In genomic region chr1:11272842-11273594, GRCh38 we compare ENCODE assay signal across 1 cellular context.
TF ChIP-seq lines count a peak whose summit lies in the region.

Gene UBIAD1, plus strand, starts transcription at chr1:11273198. Its CDS starts 334 bp downstream, at chr1:11273532.

TF ChIP-seq in HEK293, 187 proteins besides CTCF, POLR2A, EP300 and RAD21 (continued from another document and continues in another):
- no peak for TF ChIP-seq REST (tag by site-specific recombination; IDR thresholded peaks at IDR 0.05)
- TF ChIP-seq ZBTB8A (tag by site-specific recombination; IDR thresholded peaks at IDR 0.05), result peak; percentile 94
- TF ChIP-seq ZNF423 (tag by site-specific recombination; IDR thresholded peaks at IDR 0.05), result no peak; the same call in 1 of the 2 replicates
- peak; percentile 56; the same call in 1 of the 2 replicates for TF ChIP-seq PRDM4 (tag by site-specific recombination; IDR thresholded peaks at IDR 0.05)
- no peak for TF ChIP-seq ZNF416 (tag by site-specific recombination; IDR thresholded peaks at IDR 0.05)
- no peak for TF ChIP-seq ZNF214 (tag by site-specific recombination; IDR thresholded peaks at IDR 0.05; ENCODE audit: borderline replicate concordance)
- TF ChIP-seq PRDM1 (tag by site-specific recombination; IDR thresholded peaks at IDR 0.05), result no peak
- no peak for TF ChIP-seq FEZF1 (tag by site-specific recombination; IDR thresholded peaks at IDR 0.05)
- TF ChIP-seq ZNF600 (tag by site-specific recombination; IDR thresholded peaks at IDR 0.05), result 0 out of 2 replicates have a peak, but pooled peaks have one; percentile 22
- no peak for TF ChIP-seq ZNF138 (tag by site-specific recombination; IDR thresholded peaks at IDR 0.05; ENCODE audit: borderline replicate concordance)
- no peak for TF ChIP-seq ELK4 (IDR thresholded peaks at IDR 0.05; ENCODE audit: borderline replicate concordance, low read depth, low read length)
- peak; percentile 72 for TF ChIP-seq ZNF24 (tag by site-specific recombination; IDR thresholded peaks at IDR 0.05)
- TF ChIP-seq ZBTB44 (tag by site-specific recombination; IDR thresholded peaks at IDR 0.05), result no peak
- no peak for TF ChIP-seq ZNF366 (tag by site-specific recombination; conservative IDR thresholded peaks at IDR 0.05)
- no peak for TF ChIP-seq ZNF621 (tag by site-specific recombination; IDR thresholded peaks at IDR 0.05)
- no peak for TF ChIP-seq GLIS2 (tag by site-specific recombination; IDR thresholded peaks at IDR 0.05)
- no peak for TF ChIP-seq ZNF169 (tag by site-specific recombination; IDR thresholded peaks at IDR 0.05)
- no peak for TF ChIP-seq ZSCAN23 (tag by site-specific recombination; IDR thresholded peaks at IDR 0.05)
- TF ChIP-seq PATZ1 (tag by site-specific recombination; IDR thresholded peaks at IDR 0.05), result peak; percentile 87
- TF ChIP-seq ZNF398 (tag by site-specific recombination; IDR thresholded peaks at IDR 0.05), result no peak
- TF ChIP-seq ZNF132 (tag by site-specific recombination; IDR thresholded peaks at IDR 0.05; ENCODE audit: borderline replicate concordance), result no peak
- peak; percentile 65; the same call in 1 of the 2 replicates for TF ChIP-seq WT1 (tag by site-specific recombination; IDR thresholded peaks at IDR 0.05)
- TF ChIP-seq ZSCAN4 (tag by site-specific recombination; IDR thresholded peaks at IDR 0.05), result peak; percentile 46; the same call in 1 of the 2 replicates
- TF ChIP-seq ZNF785 (tag by site-specific recombination; IDR thresholded peaks at IDR 0.05), result no peak
- TF ChIP-seq ZNF792 (tag by site-specific recombination; IDR thresholded peaks at IDR 0.05), result peak; percentile 71; the same call in 1 of the 2 replicates
- no peak for TF ChIP-seq ZNF426 (tag by site-specific recombination; IDR thresholded peaks at IDR 0.05)
- no peak for TF ChIP-seq ZNF175 (tag by site-specific recombination; IDR thresholded peaks at IDR 0.05)
- 0 out of 2 replicates have a peak, but pooled peaks have one; percentile 2 for TF ChIP-seq PBX3 (CRISPR knock-in tag; IDR thresholded peaks at IDR 0.05)
- TF ChIP-seq ZNF514 (tag by site-specific recombination; IDR thresholded peaks at IDR 0.05), result no peak
- no peak for TF ChIP-seq ZNF473 (tag by site-specific recombination; IDR thresholded peaks at IDR 0.05)
- TF ChIP-seq ZBTB20 (tag by site-specific recombination; IDR thresholded peaks at IDR 0.05), result peak; percentile 90
- TF ChIP-seq ZNF202 (tag by site-specific recombination; IDR thresholded peaks at IDR 0.05; ENCODE audit: borderline replicate concordance), result no peak
- TF ChIP-seq ZNF610 (tag by site-specific recombination; IDR thresholded peaks at IDR 0.05; ENCODE audit: borderline replicate concordance), result 0 out of 2 replicates have a peak, but pooled peaks have one; percentile 69
- TF ChIP-seq ZNF2 (tag by site-specific recombination; IDR thresholded peaks at IDR 0.05), result peak; percentile 61
- TF ChIP-seq ZNF639 (tag by site-specific recombination; IDR thresholded peaks at IDR 0.05), result peak; percentile 57; the same call in 1 of the 2 replicates
- peak; percentile 60; the same call in 1 of the 2 replicates for TF ChIP-seq ZNF18 (tag by site-specific recombination; IDR thresholded peaks at IDR 0.05)
- no peak for TF ChIP-seq ZNF48 (tag by site-specific recombination; IDR thresholded peaks at IDR 0.05)
- peak; percentile 88 for TF ChIP-seq ZNF10 (tag by site-specific recombination; IDR thresholded peaks at IDR 0.05)
- no peak; the same call in 1 of the 2 replicates for TF ChIP-seq ZNF548 (tag by site-specific recombination; IDR thresholded peaks at IDR 0.05)
- TF ChIP-seq SP2 (tag by site-specific recombination; IDR thresholded peaks at IDR 0.05), result peak; percentile 82
- no peak for TF ChIP-seq SALL2 (tag by site-specific recombination; IDR thresholded peaks at IDR 0.05; ENCODE audit: borderline replicate concordance)
- peak; percentile 67 for TF ChIP-seq EGR2 (tag by site-specific recombination; IDR thresholded peaks at IDR 0.05; ENCODE audit: low read depth)
